8 cellular contexts compared by ENCODE assay signal in genomic region chr6:11043961-11044711, GRCh38. TPM values are rescaled to one million over a fixed set of nuclear protein-coding genes. Genes with fewer than 3 reads are reported as not detected.
A peak's percentile ranks its signal among the peaks of the same experiment; 100 is the strongest.
DNase-seq lines count a peak whose midpoint lies in the region; ATAC-seq and TF ChIP-seq lines count a peak whose summit lies in the region.

TSS of gene ELOVL2 (minus strand) at chr6:11044305. CDS start at chr6:11044230, 75 bp downstream.

- peaks cover 13% of the 10 kb centered on the region for H3K27me3 ChIP-seq in adipocyte (replicated peaks; ENCODE audit: control insufficient read depth, insufficient read depth, low read length)
- H3K27me3 ChIP-seq in skeletal muscle satellite cell (ENCODE audit: control insufficient read depth, insufficient read depth, low read length), result peaks cover 83% of the 10 kb centered on the region

- H3K4me3 ChIP-seq in adipocyte (ENCODE audit: low read length), result peak within 1 kb of the TSS; percentile 75
- peak within 1 kb of the TSS; percentile 70 for H3K4me3 ChIP-seq in skeletal muscle satellite cell (ENCODE audit: low read length)

- no peaks in the 10 kb centered on the region for H3K4me1 ChIP-seq in adipocyte (ENCODE audit: control insufficient read depth, insufficient read depth, low read length)
- peaks cover 8% of the 10 kb centered on the region for H3K4me1 ChIP-seq in skeletal muscle satellite cell (ENCODE audit: control insufficient read depth, insufficient read depth, low read length)

- H3K36me3 ChIP-seq in adipocyte (ENCODE audit: control insufficient read depth, insufficient read depth, low read length, severe bottlenecking) (no peaks in the 10 kb centered on the region), skeletal muscle satellite cell (ENCODE audit: insufficient read depth, low read length) (no peaks in the 10 kb centered on the region)

- no peak within 1 kb of the TSS for H3K9ac ChIP-seq in adipocyte (ENCODE audit: low read length)
- H3K9ac ChIP-seq in skeletal muscle satellite cell (ENCODE audit: low read depth, low read length), result no peak within 1 kb of the TSS

- H3K4me2 ChIP-seq in skeletal muscle satellite cell (ENCODE audit: low read length), result peak within 1 kb of the TSS; percentile 85

- DNase-seq in NCI-H1930 (lab: John Stamatoyannopoulos, UW) (peak; percentile 49 to 77), adipocyte (ENCODE audit: low read depth) (peak; percentile 72), hepatic stellate cell (ENCODE audit: low spot score) (peak; percentile 70), RKO (ENCODE audit: low spot score) (no peak)

- TF ChIP-seq CTCF in C4-2B (conservative IDR thresholded peaks at IDR 0.05), result peak; percentile 74

- peak; percentile 56 for ATAC-seq in GM19043 (IDR thresholded peaks at IDR 0.05; ENCODE audit: low read depth, unreplicated experiment)
- no peak for ATAC-seq in GM18909 (IDR thresholded peaks at IDR 0.05; ENCODE audit: poor library complexity, unreplicated experiment)

- H3K27ac ChIP-seq in C4-2B, result peak within 1 kb of the TSS; percentile 72

- H3K9me3 ChIP-seq in adipocyte (ENCODE audit: control insufficient read depth, low read length) (no peaks in the 10 kb centered on the region), skeletal muscle satellite cell (replicated peaks; ENCODE audit: low read length) (no peaks in the 10 kb centered on the region)

RNA-seq across cellular contexts. Expression of gene ELOVL2, which starts in this region (rescaled TPM):
- 0.44 and 0.76 TPM in 2 replicates for total RNA-seq in skeletal muscle satellite cell (2012; rRNA removed)
